ENCODE assay signal across 8 cellular contexts in genomic region chr20:32278199-32278643, GRCh38. TPM values are rescaled to one million over a fixed set of nuclear protein-coding genes. Genes with fewer than 3 reads are reported as not detected.
DNase-seq lines count a peak whose midpoint lies in the region; ATAC-seq and TF ChIP-seq lines count a peak whose summit lies in the region.

No MANE protein-coding gene starts in this region.

- peak overlapping the region; percentile 94 for H3K4me2 ChIP-seq in MM.1S (ENCODE audit: low read depth, low read length)

- H3K79me2 ChIP-seq in MM.1S (ENCODE audit: low read length), result peaks cover 38% of the 10 kb centered on the region

- H3K9me3 ChIP-seq in MM.1S (replicated peaks; ENCODE audit: insufficient read depth, low read length), result no peaks in the 10 kb centered on the region
- H3K9me3 ChIP-seq in body of pancreas, result no peaks in the 10 kb centered on the region
- H3K9me3 ChIP-seq in lower lobe of right lung, result no peaks in the 10 kb centered on the region
- no peaks in the 10 kb centered on the region for H3K9me3 ChIP-seq in transverse colon

- in situ Hi-C loops in transverse colon (cut with MboI; ENCODE audit: low pct_ligation_motif_present in 1 of 4, low pct_unique_long_range_greater_than_20kb in 1 of 4, low sequenced_read_pairs in 3 of 4), result no loop called here

- no peak for TF ChIP-seq EP300 in transverse colon (IDR thresholded peaks at IDR 0.05; ENCODE audit: low read depth)

- peak overlapping the region; percentile 83 for H3K9ac ChIP-seq in MM.1S (ENCODE audit: low read length)

- H4K20me1 ChIP-seq in MM.1S (ENCODE audit: insufficient read depth, low read length), result no peaks in the 10 kb centered on the region

- 20 to 23% methylated on average over 4 of the region's 4 CpGs for WGBS in body of pancreas, 2 donors
- 38 to 60% methylated on average over 2 to 4 of the region's 4 CpGs for WGBS in transverse colon (ENCODE audit: low coverage in 1 of 2), 2 donors

- ATAC-seq in GM21737 (IDR thresholded peaks at IDR 0.05; ENCODE audit: unreplicated experiment) (peak; percentile 58), body of pancreas (peak; percentile 31), lower lobe of right lung (peak; percentile 37 to 41)

- H3K4me3 ChIP-seq in MM.1S (ENCODE audit: low read length) (peak overlapping the region; percentile 99), body of pancreas (peak overlapping the region; percentile 37 to 86), lower lobe of right lung (peak overlapping the region; percentile 98), transverse colon (peak overlapping the region; percentile 83 to 99 (median 92))

- H3F3A ChIP-seq in MM.1S (ENCODE audit: insufficient read depth, low read length), result no peaks in the 10 kb centered on the region

- DNase-seq in GM10266 (ENCODE audit: extremely low spot score), result peak; percentile 57
- no peak for DNase-seq in MM.1S
- DNase-seq in body of pancreas, result no peak
- no peak for DNase-seq in lower lobe of right lung
- DNase-seq in transverse colon, result no peak
- no peak for DNase-seq in hippocampal formation (lab: John Stamatoyannopoulos, UW)
- DNase-seq in NCI-H774 (lab: John Stamatoyannopoulos, UW), result no peak

- H3K4me1 ChIP-seq in MM.1S (ENCODE audit: low read length) (peaks cover 7% of the 10 kb centered on the region), body of pancreas (peaks cover 48% of the 10 kb centered on the region), lower lobe of right lung (peaks cover 19% of the 10 kb centered on the region), transverse colon (peaks cover 4 to 16% (median 10%) of the 10 kb centered on the region in 4 donors)

- H3K27me3 ChIP-seq in MM.1S (replicated peaks; ENCODE audit: insufficient read depth, low read length) (no peaks in the 10 kb centered on the region), body of pancreas (no peaks in the 10 kb centered on the region), lower lobe of right lung (ENCODE audit: low read depth) (no peaks in the 10 kb centered on the region), transverse colon (no peaks in the 10 kb centered on the region)

- peak in 2 of 3 donors; percentile 18 to 27 for TF ChIP-seq POLR2A in body of pancreas (IDR thresholded peaks at IDR 0.05)
- TF ChIP-seq POLR2A in transverse colon (IDR thresholded peaks at IDR 0.05), result no peak

- TF ChIP-seq CTCF in GM10266 (IDR thresholded peaks at IDR 0.05; ENCODE audit: control insufficient read depth, insufficient read depth, low read depth, missing control alignments) (no peak), MM.1S (IDR thresholded peaks at IDR 0.05; ENCODE audit: low read length) (no peak), body of pancreas (IDR thresholded peaks at IDR 0.05) (no peak), lower lobe of right lung (IDR thresholded peaks at IDR 0.05) (no peak), transverse colon (IDR thresholded peaks at IDR 0.05) (no peak)

- H3K36me3 ChIP-seq in MM.1S (replicated peaks; ENCODE audit: insufficient read depth, low read length), result no peaks in the 10 kb centered on the region
- no peaks in the 10 kb centered on the region for H3K36me3 ChIP-seq in body of pancreas (replicated peaks in 1 of 2; ENCODE audit: insufficient read depth in 1 of 2, low read depth in 2 of 2)
- H3K36me3 ChIP-seq in lower lobe of right lung, result no peaks in the 10 kb centered on the region
- H3K36me3 ChIP-seq in transverse colon, result no peaks in the 10 kb centered on the region

- intact Hi-C loops in body of pancreas (cut with DNase I), result no loop called here
- intact Hi-C loops in lower lobe of right lung (cut with DNase I), result no loop called here
- intact Hi-C loops in transverse colon (cut with DNase I; ENCODE audit: low total_unique reads), result no loop called here

- H3K27ac ChIP-seq in MM.1S (ENCODE audit: low read length), result peak overlapping the region; percentile 9; the same call in 1 of the 2 replicates
- H3K27ac ChIP-seq in body of pancreas, result peak overlapping the region; percentile 46 to 90 (median 80)
- peak overlapping the region; percentile 86 for H3K27ac ChIP-seq in lower lobe of right lung
- peak overlapping the region; percentile 80 to 85 (median 84) for H3K27ac ChIP-seq in transverse colon

- H3K9me2 ChIP-seq in MM.1S (replicated peaks; ENCODE audit: insufficient read depth, low read length), result no peaks in the 10 kb centered on the region

- peak overlapping the region; percentile 86 for H2AFZ ChIP-seq in MM.1S (ENCODE audit: low read length)

RNA-seq across cellular contexts. Expression of gene KIF3B, which starts 0.8 kb away (rescaled TPM):
- total RNA-seq in body of pancreas (10 to 100 TPM; 23.1 to 28.3 TPM), lower lobe of right lung (28.0 TPM), transverse colon (10 to 100 TPM; 26.6 to 46.5 (median 37.5) TPM)

Comparison
In these comparisons a context has a peak if more than half of its experiments do, and no peak if none do; other contexts are left out.
1. H3K27ac ChIP-seq: peak in every context shown above with its lines; median percentile 86 in lower lobe of right lung; 84 in transverse colon; 80 in body of pancreas; 9 in MM.1S.